In genomic region chr11:17529814-17530162, GRCh38 we compare ENCODE assay signal across 28 cellular contexts. TPM values are rescaled to one million over a fixed set of nuclear protein-coding genes. Genes with fewer than 3 reads are reported as not detected.
DNase-seq lines count a peak whose midpoint lies in the region; ATAC-seq and TF ChIP-seq lines count a peak whose summit lies in the region.
"Had no signal": no experiment of that assay in that cellular context is flagged by ENCODE, and none has a peak within 500 bp of the region (broad histone marks: within the 10 kb centered on the region; RNA-seq: fewer than 3 reads in every experiment).

No MANE protein-coding gene starts in this region.

- peak overlapping the region; percentile 66 for H3K27ac ChIP-seq in cingulate gyrus (ENCODE audit: low read depth, low read length)
- H3K27ac ChIP-seq: heart right ventricle, left lung, prostate gland had no signal

- ATAC-seq in Right ventricle myocardium superior (ENCODE audit: poor library complexity) (no peak), HG02642 (IDR thresholded peaks at IDR 0.05; ENCODE audit: poor library complexity, unreplicated experiment) (no peak)
- ATAC-seq: GM23338, left lung had no signal

- intact Hi-C loops in Right ventricle myocardium superior (cut with DNase I) (no loop called here), cardiac septum (cut with DNase I) (loop anchor here (5.0 kb wide), 1 partner anchor 142 kb away; the partner anchor contains the start of gene KCNJ11)

- H3K4me1 Mint-ChIP-seq in nephron progenitor cell = peaks cover 67% of the 10 kb centered on the region
- peaks cover 29% of the 10 kb centered on the region for H3K4me1 Mint-ChIP-seq in type B pancreatic cell (ENCODE audit: unreplicated experiment)
- H3K4me1 Mint-ChIP-seq: activated CD4-positive, alpha-beta T cell treated with anti-CD3 and anti-CD28 coated beads, Interleukin-2, amount 10 ng/mL, durations not matched to agents 7 days and 5 days; CD8-positive, alpha-beta memory T cell; mesothelial cell of epicardium had no signal

- H3K9me3 Mint-ChIP-seq in nephron progenitor cell = no peaks in the 10 kb centered on the region
- no peaks in the 10 kb centered on the region for H3K9me3 Mint-ChIP-seq in type B pancreatic cell
- H3K9me3 Mint-ChIP-seq: activated CD4-positive, alpha-beta T cell treated with anti-CD3 and anti-CD28 coated beads, Interleukin-2, amount 10 ng/mL, durations not matched to agents 7 days and 5 days; activated T-helper 1 cell treated with anti-CD3 and anti-CD28 coated beads, Interleukin-12 subunit alpha, Interleukin-12 subunit beta, Interleukin-2, Interleukin-4 antibody, amounts not matched to agents 30 ng/mL and 10 ng/mL and 1 ng/mL, durations not matched to agents 14 hours and 24 hours and 36 hours; CD8-positive, alpha-beta memory T cell; GM23338; HFFc6; mesothelial cell of epicardium; neural crest cell had no signal

- peak overlapping the region; percentile 74 for H3K27ac Mint-ChIP-seq in nephron progenitor cell
- no peak overlapping the region for H3K27ac Mint-ChIP-seq in type B pancreatic cell
- H3K27ac Mint-ChIP-seq: activated CD4-positive, alpha-beta T cell treated with anti-CD3 and anti-CD28 coated beads, Interleukin-2, amount 10 ng/mL, durations not matched to agents 7 days and 5 days; activated T-helper 1 cell treated with anti-CD3 and anti-CD28 coated beads, Interleukin-12 subunit alpha, Interleukin-12 subunit beta, Interleukin-2, Interleukin-4 antibody, amounts not matched to agents 30 ng/mL and 10 ng/mL and 1 ng/mL, durations not matched to agents 14 hours and 24 hours and 36 hours; GM23338; HFFc6; mesothelial cell of epicardium had no signal

- H3K36me3 Mint-ChIP-seq in nephron progenitor cell (ENCODE audit: low read depth) (no peaks in the 10 kb centered on the region), type B pancreatic cell (no peaks in the 10 kb centered on the region)
- H3K36me3 Mint-ChIP-seq: CD8-positive, alpha-beta memory T cell; mesothelial cell of epicardium had no signal

- peaks cover 20% of the 10 kb centered on the region for H3K27me3 Mint-ChIP-seq in nephron progenitor cell (ENCODE audit: low read depth, poor library complexity)
- peaks cover 11% of the 10 kb centered on the region for H3K27me3 Mint-ChIP-seq in type B pancreatic cell
- H3K27me3 Mint-ChIP-seq: activated CD4-positive, alpha-beta T cell treated with anti-CD3 and anti-CD28 coated beads, Interleukin-2, amount 10 ng/mL, durations not matched to agents 7 days and 5 days had no signal

- peak; percentile 17 for DNase-seq in Right ventricle myocardium superior
- no peak for DNase-seq in cardiac septum (ENCODE audit: low spot score)
- no peak for DNase-seq in nephron progenitor cell
- no peak for DNase-seq in type B pancreatic cell (ENCODE audit: extremely low spot score, unreplicated experiment)
- DNase-seq in activated effector memory CD4-positive, alpha-beta T cell treated with anti-CD3 and anti-CD28 coated beads, Interleukin-2, amount 50 U/mL, for 16 hours = no peak
- DNase-seq in activated CD4-positive, CD25-positive, alpha-beta regulatory T cell (lab: John Stamatoyannopoulos, UW) = no peak
- DNase-seq: activated CD4-positive, alpha-beta T cell treated with anti-CD3 and anti-CD28 coated beads, Interleukin-2, amount 10 ng/mL, durations not matched to agents 7 days and 5 days; activated naive CD4-positive, alpha-beta T cell treated with anti-CD3 and anti-CD28 coated beads, Interleukin-2, amount 50 U/mL, for 16 hours; AML-193; CD8-positive, alpha-beta memory T cell; heart right ventricle; HFFc6; KBM-7; left lung; MG63; NCI-H1417 treated with DMSO at 0.1 percent for 48 hours; RPMI8226; SK-N-SH; T-helper 2 cell had no signal

- H3K4me3 Mint-ChIP-seq in nephron progenitor cell (no peak overlapping the region), type B pancreatic cell (peak overlapping the region; percentile 28)
- H3K4me3 Mint-ChIP-seq: activated CD4-positive, alpha-beta T cell treated with anti-CD3 and anti-CD28 coated beads, Interleukin-2, amount 10 ng/mL, durations not matched to agents 7 days and 5 days; activated T-helper 1 cell treated with anti-CD3 and anti-CD28 coated beads, Interleukin-12 subunit alpha, Interleukin-12 subunit beta, Interleukin-2, Interleukin-4 antibody, amounts not matched to agents 30 ng/mL and 10 ng/mL and 1 ng/mL, durations not matched to agents 14 hours and 24 hours and 36 hours; CD8-positive, alpha-beta memory T cell; GM23338; HFFc6; mesothelial cell of epicardium; neural crest cell had no signal

- TF ChIP-seq CTCF in nephron progenitor cell (IDR thresholded peaks at IDR 0.05) (no peak), type B pancreatic cell (conservative IDR thresholded peaks at IDR 0.05) (no peak)

RNA-seq across cellular contexts. Expression of gene USH1C, which starts 14.4 kb away (rescaled TPM):
- total RNA-seq in Right ventricle myocardium superior (0.78 TPM), cardiac septum (not detected), type B pancreatic cell (ENCODE audit: low replicate concordance) (21.8 and 30.0 TPM in 2 replicates)
- total RNA-seq: activated CD4-positive, alpha-beta T cell treated with anti-CD3 and anti-CD28 coated beads, Interleukin-2, amount 10 ng/mL, durations not matched to agents 7 days and 5 days; activated T-helper 1 cell treated with anti-CD3 and anti-CD28 coated beads, Interleukin-12 subunit alpha, Interleukin-12 subunit beta, Interleukin-2, Interleukin-4 antibody, amounts not matched to agents 30 ng/mL and 10 ng/mL and 1 ng/mL, durations not matched to agents 14 hours and 24 hours and 36 hours; CD8-positive, alpha-beta memory T cell; HFFc6; neural crest cell; prostate gland had no signal

RNA-seq across cellular contexts. Expression of gene OTOG, which starts 17.3 kb away (rescaled TPM):
- total RNA-seq in Right ventricle myocardium superior (not detected), cardiac septum (not detected), type B pancreatic cell (ENCODE audit: low replicate concordance) (0.21 and 1.5 TPM in 2 replicates)
- total RNA-seq: activated CD4-positive, alpha-beta T cell treated with anti-CD3 and anti-CD28 coated beads, Interleukin-2, amount 10 ng/mL, durations not matched to agents 7 days and 5 days; activated T-helper 1 cell treated with anti-CD3 and anti-CD28 coated beads, Interleukin-12 subunit alpha, Interleukin-12 subunit beta, Interleukin-2, Interleukin-4 antibody, amounts not matched to agents 30 ng/mL and 10 ng/mL and 1 ng/mL, durations not matched to agents 14 hours and 24 hours and 36 hours; CD8-positive, alpha-beta memory T cell; epithelial cell of proximal tubule; heart right ventricle; HFFc6; left lung; neural crest cell; subcutaneous adipose tissue had no signal

RNA-seq across cellular contexts. Expression of gene ABCC8, which starts 53.1 kb away (rescaled TPM):
- total RNA-seq in Right ventricle myocardium superior (0.91 TPM), cardiac septum (3.9 TPM), type B pancreatic cell (ENCODE audit: low replicate concordance) (80.5 and 106 TPM in 2 replicates)
- total RNA-seq: activated CD4-positive, alpha-beta T cell treated with anti-CD3 and anti-CD28 coated beads, Interleukin-2, amount 10 ng/mL, durations not matched to agents 7 days and 5 days; CD8-positive, alpha-beta memory T cell; epithelial cell of proximal tubule; HFFc6; mesothelial cell of epicardium had no signal

Comparison
In these comparisons a context has a peak if more than half of its experiments do, and no peak if none do; other contexts are left out.
1. RNA of gene USH1C, which starts 14.4 kb away (total RNA-seq): 21.8 to 30.0 TPM in type B pancreatic cell; 0.78 TPM in Right ventricle myocardium superior (single experiment) and not detected in cardiac septum (single experiment); every median in the first group is over 10 times any median in the second.
2. RNA of gene ABCC8, which starts 53.1 kb away (total RNA-seq): 80.5 to 106 TPM in type B pancreatic cell; 3.9 TPM in cardiac septum (single experiment) and 0.91 TPM in Right ventricle myocardium superior (single experiment); every median in the first group is over 10 times any median in the second.